Comparison of ENCODE assay signal across 1 cellular context in genomic region chr10:89207801-89208551, GRCh38.
A peak's percentile ranks its signal among the peaks of the same experiment; 100 is the strongest.
TF ChIP-seq lines count a peak whose summit lies in the region.

No MANE protein-coding gene starts in this region.

TF ChIP-seq in HepG2, 621 proteins besides CTCF, POLR2A, EP300 and RAD21 (continued from another document):
- TF ChIP-seq ARID5B (CRISPR knock-in tag; IDR thresholded peaks at IDR 0.05) (no peak), ZNF776 (CRISPR knock-in tag; IDR thresholded peaks at IDR 0.05) (0 out of 2 replicates have a peak, but pooled peaks have one; percentile 55), EZH2 (conservative IDR thresholded peaks at IDR 0.05; ENCODE audit: low read depth, low read length) (peak; percentile 79; the same call in 1 of the 2 replicates), HNRNPLL (IDR thresholded peaks at IDR 0.05; ENCODE audit: low read depth, low read length, poor library complexity, severe bottlenecking) (peak; percentile 43), ZNF496 (CRISPR knock-in tag; IDR thresholded peaks at IDR 0.05; ENCODE audit: insufficient replicate concordance) (no peak), ZHX1 (CRISPR knock-in tag; IDR thresholded peaks at IDR 0.05; ENCODE audit: low read depth) (no peak), RNF2 (conservative IDR thresholded peaks at IDR 0.05; ENCODE audit: low read depth) (peak; percentile 45; the same call in 1 of the 2 replicates), ZNF687 (CRISPR knock-in tag; IDR thresholded peaks at IDR 0.05) (peak; percentile 20; the same call in 1 of the 2 replicates), TFDP2 (CRISPR knock-in tag; IDR thresholded peaks at IDR 0.05) (no peak), ZFP82 (CRISPR knock-in tag; IDR thresholded peaks at IDR 0.05; ENCODE audit: borderline replicate concordance) (no peak), NCOA2 (CRISPR knock-in tag; IDR thresholded peaks at IDR 0.05) (no peak), RFXANK (CRISPR knock-in tag; IDR thresholded peaks at IDR 0.05) (no peak), GZF1 (CRISPR knock-in tag; IDR thresholded peaks at IDR 0.05) (no peak), JUN (CRISPR knock-in tag; IDR thresholded peaks at IDR 0.05) (no peak), ZBTB39 (CRISPR knock-in tag; IDR thresholded peaks at IDR 0.05) (no peak), ZNF777 (CRISPR knock-in tag; IDR thresholded peaks at IDR 0.05) (peak; percentile 93), CSRNP2 (CRISPR knock-in tag; conservative IDR thresholded peaks at IDR 0.05; ENCODE audit: low read depth) (no peak), ZBTB3 (CRISPR knock-in tag; IDR thresholded peaks at IDR 0.05; ENCODE audit: borderline replicate concordance, low read depth) (no peak), ZNF724P (CRISPR knock-in tag; IDR thresholded peaks at IDR 0.05; ENCODE audit: borderline replicate concordance) (no peak), ZNF414 (CRISPR knock-in tag; IDR thresholded peaks at IDR 0.05) (no peak), TERF1 (CRISPR knock-in tag; IDR thresholded peaks at IDR 0.05) (no peak), CBX2 (IDR thresholded peaks at IDR 0.05; ENCODE audit: low read depth, low read length) (0 out of 2 replicates have a peak, but pooled peaks have one; percentile 24), CBX2 (CRISPR knock-in tag; IDR thresholded peaks at IDR 0.05; ENCODE audit: low read depth) (peak; percentile 78; the same call in 1 of the 2 replicates), ZC3H4 (CRISPR knock-in tag; IDR thresholded peaks at IDR 0.05; ENCODE audit: borderline replicate concordance) (no peak), ZNF550 (CRISPR knock-in tag; IDR thresholded peaks at IDR 0.05; ENCODE audit: borderline replicate concordance) (no peak), BORCS8-MEF2B (CRISPR knock-in tag; IDR thresholded peaks at IDR 0.05) (no peak), ZNF800 (CRISPR knock-in tag; IDR thresholded peaks at IDR 0.05) (peak; percentile 54; the same call in 1 of the 2 replicates), PCBP1 (IDR thresholded peaks at IDR 0.05; ENCODE audit: borderline replicate concordance, low read depth, low read length) (no peak), ZNF792 (CRISPR knock-in tag; IDR thresholded peaks at IDR 0.05) (no peak), MTF1 (CRISPR knock-in tag; IDR thresholded peaks at IDR 0.05) (no peak), ZNF207 (IDR thresholded peaks at IDR 0.05; ENCODE audit: borderline replicate concordance) (no peak), GABPB1 (CRISPR knock-in tag; IDR thresholded peaks at IDR 0.05) (peak; percentile 41; the same call in 1 of the 2 replicates), ZNF556 (CRISPR knock-in tag; IDR thresholded peaks at IDR 0.05; ENCODE audit: borderline replicate concordance) (no peak), STAT5B (CRISPR knock-in tag; IDR thresholded peaks at IDR 0.05) (no peak), UBTF (CRISPR knock-in tag; IDR thresholded peaks at IDR 0.05) (peak; percentile 69; the same call in 1 of the 2 replicates)
